In genomic region chr12:131720921-131721320, GRCh38 we compare ENCODE assay signal across 1 cellular context.
TF ChIP-seq lines count a peak whose summit lies in the region.

No MANE protein-coding gene starts in this region.

TF ChIP-seq in IMR-90, 13 proteins besides CTCF, POLR2A, EP300 and RAD21 (continued from another document):
- no peak for TF ChIP-seq ELK1 (IDR thresholded peaks at IDR 0.05; ENCODE audit: borderline replicate concordance, low read depth, low read length)
- no peak for TF ChIP-seq FOS (IDR thresholded peaks at IDR 0.05; ENCODE audit: low read depth, low read length)
- TF ChIP-seq SMC3 (IDR thresholded peaks at IDR 0.05; ENCODE audit: low read depth, low read length) = no peak
- TF ChIP-seq RFX5 (IDR thresholded peaks at IDR 0.05; ENCODE audit: low read depth, low read length) = no peak
- no peak for TF ChIP-seq BHLHE40 (IDR thresholded peaks at IDR 0.05; ENCODE audit: low read depth, low read length)
- no peak for TF ChIP-seq CEBPB (IDR thresholded peaks at IDR 0.05; ENCODE audit: low read depth, low read length)
- no peak for TF ChIP-seq CHD1 (IDR thresholded peaks at IDR 0.05; ENCODE audit: low read depth, low read length)
TF ChIP-seq in IMR-90: peak in this region for 0.
